8 cellular contexts compared by ENCODE assay signal in the genomic region with DNA sequence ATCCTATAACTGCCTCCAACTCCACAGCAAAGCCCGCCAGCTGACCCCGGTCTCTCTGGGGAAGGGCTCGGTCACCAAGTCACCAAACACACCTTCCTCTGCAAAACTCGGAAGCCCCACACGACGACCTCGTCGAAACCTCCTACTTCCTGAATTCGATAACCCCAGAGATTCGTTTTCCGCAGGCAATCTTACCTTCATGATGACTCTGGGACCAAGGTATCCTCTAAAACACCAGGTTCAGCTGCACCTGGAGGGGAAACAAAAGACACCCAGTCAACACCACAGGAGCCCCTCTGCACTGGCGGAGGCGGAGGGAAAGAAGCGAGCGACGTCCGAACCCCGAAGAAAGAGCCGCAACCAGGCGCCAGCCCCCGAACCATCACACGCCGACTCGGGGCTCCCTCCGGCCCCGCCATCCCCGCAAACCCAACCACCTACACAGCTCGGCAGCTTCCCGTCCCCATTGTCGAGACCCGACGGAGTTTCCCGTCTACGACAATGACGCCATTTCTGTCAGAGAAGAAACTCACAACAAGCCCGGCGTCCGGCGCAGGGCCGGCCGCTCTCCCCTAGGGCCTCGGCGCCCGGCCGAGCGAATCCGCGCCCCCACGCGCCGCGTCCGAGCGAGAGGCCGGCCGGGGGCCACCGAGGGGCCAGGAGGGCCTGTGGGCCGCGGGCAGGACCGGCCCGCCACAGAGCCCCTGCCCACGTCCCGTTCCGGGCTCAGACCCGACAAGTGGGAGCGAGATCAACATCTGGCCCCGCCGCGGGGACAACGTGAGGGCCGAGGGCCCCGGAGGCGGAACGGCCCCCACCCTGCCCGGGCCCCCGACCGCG. TPM values are rescaled to one million over a fixed set of nuclear protein-coding genes. Genes with fewer than 3 reads are reported as not detected.
A peak's percentile ranks its signal among the peaks of the same experiment; 100 is the strongest.
DNase-seq lines count a peak whose midpoint lies in the region; ATAC-seq and TF ChIP-seq lines count a peak whose summit lies in the region.

No MANE protein-coding gene starts in this region.

- peaks cover 0 to 49% (median 14%) of the 10 kb centered on the region in 4 donors for H3K4me1 ChIP-seq in Peyer's patch
- H3K4me1 ChIP-seq in foreskin keratinocyte, result peaks cover 30% of the 10 kb centered on the region
- H3K4me1 ChIP-seq in neuronal stem cell (ENCODE audit: control insufficient read depth in 2 of 2, insufficient read depth in 1 of 2, low read depth in 1 of 2, low read length in 2 of 2), result peaks cover 1 to 21% of the 10 kb centered on the region in 2 donors

- H3K27ac ChIP-seq in Peyer's patch (peak overlapping the region; percentile 92 to 98 (median 95)), foreskin keratinocyte (peak overlapping the region; percentile 81), neuronal stem cell (replicated peaks; ENCODE audit: low read length) (peak overlapping the region; percentile 98), substantia nigra (ENCODE audit: low read depth, low read length, poor library complexity, severe bottlenecking) (peak overlapping the region; percentile 97)

- H3K9me3 ChIP-seq in Peyer's patch (no peaks in the 10 kb centered on the region), neuronal stem cell (replicated peaks in 1 of 2; ENCODE audit: control insufficient read depth in 2 of 2, insufficient read depth in 1 of 2, low read depth in 1 of 2, low read length in 2 of 2) (no peaks in the 10 kb centered on the region)

- peak overlapping the region; percentile 41 for H2BK12ac ChIP-seq in neuronal stem cell (ENCODE audit: low read length)

- ATAC-seq in HG02759 (IDR thresholded peaks at IDR 0.05; ENCODE audit: unreplicated experiment) (peak; percentile 16), foreskin keratinocyte (no peak), GM18868 (IDR thresholded peaks at IDR 0.05; ENCODE audit: unreplicated experiment) (no peak)

- peak overlapping the region; percentile 100 for H2BK5ac ChIP-seq in neuronal stem cell (ENCODE audit: low read length)

- no peak for TF ChIP-seq POLR2A in Peyer's patch (IDR thresholded peaks at IDR 0.05)

- DNase-seq in DMS53 (lab: John Stamatoyannopoulos, UW), result peak; percentile 72
- peak; percentile 64 to 72 (median 69) for DNase-seq in Peyer's patch
- DNase-seq in activated effector memory CD4-positive, alpha-beta T cell treated with Interleukin-2 at 50 U/mL for 16 hours, result peak; percentile 46
- no peak for DNase-seq in foreskin keratinocyte
- DNase-seq in neuronal stem cell (ENCODE audit: low spot score), result peak; percentile 17
- peak in 36 of 49 donors; percentile 9 to 71 (median 30) for DNase-seq in substantia nigra (lab: John Stamatoyannopoulos, UW)

- H2BK15ac ChIP-seq in neuronal stem cell (ENCODE audit: low read length), result no peak overlapping the region

- peak overlapping the region; percentile 91 for H3K9ac ChIP-seq in neuronal stem cell (ENCODE audit: low read depth, low read length, poor library complexity)

- H3K27me3 ChIP-seq in Peyer's patch (no peaks in the 10 kb centered on the region), foreskin keratinocyte (no peaks in the 10 kb centered on the region), neuronal stem cell (ENCODE audit: control insufficient read depth in 3 of 3, insufficient read depth in 3 of 3, low read depth in 1 of 3, low read length in 3 of 3) (no peaks in the 10 kb centered on the region)

- H4K8ac ChIP-seq in neuronal stem cell (ENCODE audit: low read depth, low read length), result no peak overlapping the region

- H3K4me3 ChIP-seq in Peyer's patch (peak overlapping the region; percentile 55 to 95 (median 84)), neuronal stem cell (ENCODE audit: low read length in 2 of 2) (peak overlapping the region; percentile 82 to 96)

- no CpG with 5 or more reads among the region's 78 CpGs for WGBS in neuronal stem cell (ENCODE audit: extremely low coverage in 2 of 2, insufficient read length in 2 of 2, insufficient replicate concordance in 1 of 2), 2 donors

- H3K36me3 ChIP-seq in Peyer's patch (no peaks in the 10 kb centered on the region), neuronal stem cell (replicated peaks in 1 of 2; ENCODE audit: control insufficient read depth in 2 of 2, insufficient read depth in 2 of 2, low read length in 2 of 2) (peaks cover 2 to 58% of the 10 kb centered on the region in 2 donors)

- TF ChIP-seq CTCF in Peyer's patch (IDR thresholded peaks at IDR 0.05) (no peak), foreskin keratinocyte (conservative IDR thresholded peaks at IDR 0.05) (no peak)

- peak overlapping the region; percentile 56 for H3K14ac ChIP-seq in neuronal stem cell (ENCODE audit: low read length)

- H2AFZ ChIP-seq in neuronal stem cell (ENCODE audit: low read length), result peak overlapping the region; percentile 91

- no peak overlapping the region for H3K4ac ChIP-seq in neuronal stem cell (ENCODE audit: low read length)

- H3K23ac ChIP-seq in neuronal stem cell (ENCODE audit: low read depth, low read length, poor library complexity), result peak overlapping the region; percentile 68

- peak overlapping the region; percentile 100 for H3K18ac ChIP-seq in neuronal stem cell (ENCODE audit: low read length)

- peak overlapping the region; percentile 16 for H2BK120ac ChIP-seq in neuronal stem cell (ENCODE audit: low read depth, low read length)

- H2AK5ac ChIP-seq in neuronal stem cell (ENCODE audit: low read depth, low read length), result peak overlapping the region; percentile 95

- H3K4me2 ChIP-seq in neuronal stem cell (ENCODE audit: insufficient read depth, low read length, poor library complexity, severe bottlenecking), result peak overlapping the region; percentile 54

- H4K91ac ChIP-seq in neuronal stem cell (ENCODE audit: low read depth, low read length, poor library complexity), result no peak overlapping the region

- peaks cover 7% of the 10 kb centered on the region for H3K79me1 ChIP-seq in neuronal stem cell (ENCODE audit: low read depth, low read length)

RNA-seq across cellular contexts. Expression of gene ARID4B, which starts 1.0 kb away (rescaled TPM):
- total RNA-seq in Peyer's patch (100 to 1,000 TPM in 1 of 4 donors, 10 to 100 TPM in 3; 27.0 to 172 (median 70.8) TPM), foreskin keratinocyte (16.0 and 17.6 TPM in 2 replicates)
- 2.1 and 2.7 TPM in 2 replicates for polyA plus RNA-seq in foreskin keratinocyte
- polyA plus RNA-seq in neuronal stem cell (2013, experiment 1 of 2), result 32.4 TPM
- 34.6 TPM for polyA plus RNA-seq in neuronal stem cell (2013, experiment 2 of 2)

RNA-seq across cellular contexts. Expression of gene GGPS1, which starts 1.4 kb away (rescaled TPM):
- total RNA-seq in Peyer's patch (10 to 100 TPM; 12.3 to 23.1 (median 18.5) TPM), foreskin keratinocyte (27.8 and 29.5 TPM in 2 replicates)
- polyA plus RNA-seq in foreskin keratinocyte, result 24.8 and 28.5 TPM in 2 replicates
- 61.2 TPM for polyA plus RNA-seq in neuronal stem cell (2013, experiment 1 of 2)
- 63.6 TPM for polyA plus RNA-seq in neuronal stem cell (2013, experiment 2 of 2)

RNA-seq across cellular contexts. Expression of gene TBCE, which starts 40.3 kb away (rescaled TPM):
- total RNA-seq in Peyer's patch, result 10 to 100 TPM; 17.6 to 58.6 (median 36.4) TPM
- total RNA-seq in foreskin keratinocyte, result 21.7 and 23.6 TPM in 2 replicates
- polyA plus RNA-seq in foreskin keratinocyte, result 18.8 and 21.2 TPM in 2 replicates
- polyA plus RNA-seq in neuronal stem cell (2013, experiment 1 of 2), result 35.1 TPM
- 32.3 TPM for polyA plus RNA-seq in neuronal stem cell (2013, experiment 2 of 2)

Comparison
In these comparisons a context has a peak if more than half of its experiments do, and no peak if none do; other contexts are left out.
1. DNase-seq: peak in DMS53 (single experiment), Peyer's patch (3 of 3), activated effector memory CD4-positive, alpha-beta T cell treated with Interleukin-2 at 50 U/mL for 16 hours (single experiment), neuronal stem cell (single experiment) and substantia nigra (36 of 49); none in foreskin keratinocyte (0 of 2).
2. Peak in every context shown above with its lines, with median percentiles within 50 percentile points of each other: H3K27ac ChIP-seq.